In the genomic region with DNA sequence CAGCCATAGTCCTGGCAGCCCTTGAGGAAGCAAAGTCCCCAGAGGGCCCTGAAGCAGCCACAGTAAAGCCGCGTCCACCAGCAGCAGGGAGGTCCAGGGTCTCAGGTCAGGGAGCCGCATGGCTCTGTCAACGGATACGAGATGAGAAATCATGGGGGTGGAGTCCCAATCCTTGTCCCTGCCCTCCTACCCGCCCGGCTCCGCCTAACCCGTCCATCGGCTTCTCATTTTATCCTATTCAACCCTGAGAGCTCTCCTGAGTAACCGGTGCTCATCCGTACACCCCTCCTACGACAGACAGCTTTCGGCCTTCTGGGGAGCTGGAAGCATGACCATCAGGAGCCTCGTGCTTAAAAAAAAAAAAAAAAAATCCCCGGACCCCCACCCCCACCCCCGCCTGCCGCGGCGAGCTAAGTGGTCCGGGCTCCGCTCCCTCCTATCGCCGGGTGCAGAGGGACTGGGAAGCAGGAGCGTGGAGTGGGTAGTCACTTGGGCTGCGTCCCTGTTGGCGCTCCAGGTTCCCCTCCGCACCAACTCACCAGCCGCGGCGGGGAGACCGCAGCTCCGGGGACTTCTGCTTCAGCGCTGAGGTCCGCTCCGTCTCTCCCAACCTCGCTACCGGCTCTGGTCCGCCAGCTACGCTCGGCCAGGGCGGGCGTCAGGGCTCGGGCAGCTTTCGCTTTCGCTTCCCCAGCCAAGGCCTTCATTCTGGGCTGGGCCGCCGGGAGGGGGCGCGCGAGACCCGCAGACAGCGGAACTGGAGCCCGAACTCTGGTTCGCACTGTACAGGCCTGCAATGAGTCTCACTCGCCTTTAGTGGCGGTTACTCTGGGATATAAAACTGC, we compare ENCODE assay signal across 1 cellular context.
TF ChIP-seq lines count a peak whose summit lies in the region.

TSS of gene TAP2 (minus strand) at position 626 of the 845 bp plus-strand sequence. CDS start at position 120, 506 bp downstream.

TF ChIP-seq in HepG2, 621 proteins besides CTCF, POLR2A, EP300 and RAD21 (continued from another document and continues in another):
- peak; percentile 52; the same call in 1 of the 2 replicates for TF ChIP-seq MEIS2 (CRISPR knock-in tag; IDR thresholded peaks at IDR 0.05)
- TF ChIP-seq ZNF484 (CRISPR knock-in tag; IDR thresholded peaks at IDR 0.05; ENCODE audit: borderline replicate concordance, low read depth) = no peak
- TF ChIP-seq CEBPB (IDR thresholded peaks at IDR 0.05; ENCODE audit: borderline replicate concordance, low read depth, low read length) = no peak
- TF ChIP-seq, protein P1, sequence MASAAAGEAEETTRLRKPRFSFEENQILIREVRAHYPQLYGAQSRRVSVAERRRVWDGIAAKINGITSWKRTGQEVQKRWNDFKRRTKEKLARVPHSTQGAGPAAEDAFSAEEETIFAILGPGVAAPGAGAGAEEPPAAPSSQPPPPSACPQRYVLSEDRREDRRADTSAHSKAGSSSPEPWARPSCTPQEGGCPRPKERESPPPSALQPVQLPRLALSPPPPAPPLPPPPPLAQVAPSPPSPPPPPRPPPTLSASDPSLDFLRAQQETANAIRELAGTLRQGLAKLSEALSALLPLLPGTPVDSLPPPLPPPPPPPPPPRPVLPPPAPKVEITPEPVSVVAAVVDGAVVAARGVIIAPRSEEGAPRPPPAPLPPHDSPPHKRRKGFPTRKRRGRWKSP (CRISPR knock-in tag; IDR thresholded peaks at IDR 0.05) = peak; percentile 100
- TF ChIP-seq ZNF556 (CRISPR knock-in tag; IDR thresholded peaks at IDR 0.05; ENCODE audit: borderline replicate concordance) = peak; percentile 81; the same call in 1 of the 2 replicates
- peak; percentile 36; the same call in 1 of the 2 replicates for TF ChIP-seq SAFB2 (CRISPR knock-in tag; IDR thresholded peaks at IDR 0.05; ENCODE audit: borderline replicate concordance, low read depth)
- TF ChIP-seq ZFP1 (CRISPR knock-in tag; IDR thresholded peaks at IDR 0.05) = peak; percentile 33; the same call in 1 of the 2 replicates
- TF ChIP-seq, protein P2, sequence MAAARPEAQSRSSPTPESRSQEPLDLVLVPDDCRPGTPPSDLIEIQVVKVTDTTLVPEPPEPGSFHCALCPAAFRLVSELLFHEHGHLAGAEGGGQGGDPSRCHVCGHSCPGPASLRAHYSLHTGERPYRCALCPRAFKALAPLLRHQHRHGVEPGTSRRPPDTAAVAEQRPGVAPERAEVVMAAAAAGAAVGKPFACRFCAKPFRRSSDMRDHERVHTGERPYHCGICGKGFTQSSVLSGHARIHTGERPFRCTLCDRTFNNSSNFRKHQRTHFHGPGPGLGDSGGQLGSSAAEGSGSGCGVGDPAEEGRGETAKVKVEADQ (CRISPR knock-in tag; IDR thresholded peaks at IDR 0.05; ENCODE audit: borderline replicate concordance) = peak; percentile 31; the same call in 1 of the 2 replicates
- TF ChIP-seq ARNT (IDR thresholded peaks at IDR 0.05) = no peak
- peak; percentile 75 for TF ChIP-seq ELF3 (CRISPR knock-in tag; IDR thresholded peaks at IDR 0.05)
- no peak for TF ChIP-seq HNF1A (IDR thresholded peaks at IDR 0.05; ENCODE audit: low read depth)
- peak; percentile 42; the same call in 1 of the 2 replicates for TF ChIP-seq HNF1A (CRISPR knock-in tag; IDR thresholded peaks at IDR 0.05; ENCODE audit: borderline replicate concordance)
- TF ChIP-seq MTA3 (CRISPR knock-in tag; IDR thresholded peaks at IDR 0.05) = no peak
- TF ChIP-seq ZNF232 (CRISPR knock-in tag; IDR thresholded peaks at IDR 0.05; ENCODE audit: borderline replicate concordance) = no peak; the same call in 1 of the 2 replicates
- peak; percentile 98 for TF ChIP-seq KMT2B (CRISPR knock-in tag; IDR thresholded peaks at IDR 0.05)
- no peak for TF ChIP-seq ZNF775 (CRISPR knock-in tag; IDR thresholded peaks at IDR 0.05; ENCODE audit: borderline replicate concordance)
- TF ChIP-seq ZNF766 (CRISPR knock-in tag; IDR thresholded peaks at IDR 0.05; ENCODE audit: borderline replicate concordance) = 0 out of 2 replicates have a peak, but pooled peaks have one; percentile 25
- TF ChIP-seq ZNF224 (CRISPR knock-in tag; IDR thresholded peaks at IDR 0.05) = peak; percentile 37; the same call in 1 of the 2 replicates
- no peak for TF ChIP-seq ZNF251 (CRISPR knock-in tag; IDR thresholded peaks at IDR 0.05)
- peak; percentile 82 for TF ChIP-seq HDAC1 (CRISPR knock-in tag; IDR thresholded peaks at IDR 0.05)
- TF ChIP-seq ZNF274 (CRISPR knock-in tag; IDR thresholded peaks at IDR 0.05) = peak; percentile 64
- peak; percentile 96 for TF ChIP-seq U2AF1 (optimal IDR thresholded peaks at IDR 0.05; ENCODE audit: low read depth, low read length)
- TF ChIP-seq ZXDC (CRISPR knock-in tag; IDR thresholded peaks at IDR 0.05) = 0 out of 2 replicates have a peak, but pooled peaks have one; percentile 23
- no peak for TF ChIP-seq KLF9 (CRISPR knock-in tag; IDR thresholded peaks at IDR 0.05; ENCODE audit: low read depth)
- no peak for TF ChIP-seq NR2F2 (IDR thresholded peaks at IDR 0.05; ENCODE audit: borderline replicate concordance, low read depth)
- TF ChIP-seq, protein P3, sequence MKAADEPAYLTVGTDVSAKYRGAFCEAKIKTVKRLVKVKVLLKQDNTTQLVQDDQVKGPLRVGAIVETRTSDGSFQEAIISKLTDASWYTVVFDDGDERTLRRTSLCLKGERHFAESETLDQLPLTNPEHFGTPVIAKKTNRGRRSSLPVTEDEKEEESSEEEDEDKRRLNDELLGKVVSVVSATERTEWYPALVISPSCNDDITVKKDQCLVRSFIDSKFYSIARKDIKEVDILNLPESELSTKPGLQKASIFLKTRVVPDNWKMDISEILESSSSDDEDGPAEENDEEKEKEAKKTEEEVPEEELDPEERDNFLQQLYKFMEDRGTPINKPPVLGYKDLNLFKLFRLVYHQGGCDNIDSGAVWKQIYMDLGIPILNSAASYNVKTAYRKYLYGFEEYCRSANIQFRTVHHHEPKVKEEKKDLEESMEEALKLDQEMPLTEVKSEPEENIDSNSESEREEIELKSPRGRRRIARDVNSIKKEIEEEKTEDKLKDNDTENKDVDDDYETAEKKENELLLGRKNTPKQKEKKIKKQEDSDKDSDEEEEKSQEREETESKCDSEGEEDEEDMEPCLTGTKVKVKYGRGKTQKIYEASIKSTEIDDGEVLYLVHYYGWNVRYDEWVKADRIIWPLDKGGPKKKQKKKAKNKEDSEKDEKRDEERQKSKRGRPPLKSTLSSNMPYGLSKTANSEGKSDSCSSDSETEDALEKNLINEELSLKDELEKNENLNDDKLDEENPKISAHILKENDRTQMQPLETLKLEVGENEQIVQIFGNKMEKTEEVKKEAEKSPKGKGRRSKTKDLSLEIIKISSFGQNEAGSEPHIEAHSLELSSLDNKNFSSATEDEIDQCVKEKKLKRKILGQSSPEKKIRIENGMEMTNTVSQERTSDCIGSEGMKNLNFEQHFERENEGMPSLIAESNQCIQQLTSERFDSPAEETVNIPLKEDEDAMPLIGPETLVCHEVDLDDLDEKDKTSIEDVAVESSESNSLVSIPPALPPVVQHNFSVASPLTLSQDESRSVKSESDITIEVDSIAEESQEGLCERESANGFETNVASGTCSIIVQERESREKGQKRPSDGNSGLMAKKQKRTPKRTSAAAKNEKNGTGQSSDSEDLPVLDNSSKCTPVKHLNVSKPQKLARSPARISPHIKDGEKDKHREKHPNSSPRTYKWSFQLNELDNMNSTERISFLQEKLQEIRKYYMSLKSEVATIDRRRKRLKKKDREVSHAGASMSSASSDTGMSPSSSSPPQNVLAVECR (CRISPR knock-in tag; IDR thresholded peaks at IDR 0.05; ENCODE audit: borderline replicate concordance) = peak; percentile 89
- peak; percentile 55; the same call in 1 of the 2 replicates for TF ChIP-seq ZNF652 (CRISPR knock-in tag; IDR thresholded peaks at IDR 0.05; ENCODE audit: borderline replicate concordance, low read depth)
- TF ChIP-seq ZNF160 (CRISPR knock-in tag; IDR thresholded peaks at IDR 0.05) = peak; percentile 74; the same call in 1 of the 2 replicates
- no peak for TF ChIP-seq TRIM22 (IDR thresholded peaks at IDR 0.05)
- TF ChIP-seq AHR (CRISPR knock-in tag; IDR thresholded peaks at IDR 0.05) = peak; percentile 86; the same call in 1 of the 2 replicates
- TF ChIP-seq ZNF33A (CRISPR knock-in tag; IDR thresholded peaks at IDR 0.05; ENCODE audit: borderline replicate concordance) = no peak
- TF ChIP-seq ADNP (CRISPR knock-in tag; IDR thresholded peaks at IDR 0.05) = 0 out of 2 replicates have a peak, but pooled peaks have one; percentile 7
- TF ChIP-seq, protein P4, sequence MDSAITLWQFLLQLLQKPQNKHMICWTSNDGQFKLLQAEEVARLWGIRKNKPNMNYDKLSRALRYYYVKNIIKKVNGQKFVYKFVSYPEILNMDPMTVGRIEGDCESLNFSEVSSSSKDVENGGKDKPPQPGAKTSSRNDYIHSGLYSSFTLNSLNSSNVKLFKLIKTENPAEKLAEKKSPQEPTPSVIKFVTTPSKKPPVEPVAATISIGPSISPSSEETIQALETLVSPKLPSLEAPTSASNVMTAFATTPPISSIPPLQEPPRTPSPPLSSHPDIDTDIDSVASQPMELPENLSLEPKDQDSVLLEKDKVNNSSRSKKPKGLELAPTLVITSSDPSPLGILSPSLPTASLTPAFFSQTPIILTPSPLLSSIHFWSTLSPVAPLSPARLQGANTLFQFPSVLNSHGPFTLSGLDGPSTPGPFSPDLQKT (CRISPR knock-in tag; IDR thresholded peaks at IDR 0.05; ENCODE audit: borderline replicate concordance) = 0 out of 2 replicates have a peak, but pooled peaks have one; percentile 44
- no peak for TF ChIP-seq ZNF354B (CRISPR knock-in tag; IDR thresholded peaks at IDR 0.05)
- TF ChIP-seq ZNF710 (CRISPR knock-in tag; IDR thresholded peaks at IDR 0.05; ENCODE audit: borderline replicate concordance) = peak; percentile 82
- no peak for TF ChIP-seq ZNF441 (CRISPR knock-in tag; IDR thresholded peaks at IDR 0.05; ENCODE audit: borderline replicate concordance)
